In genomic region chr7:95950698-95951097, GRCh38 we compare ENCODE assay signal across 9 cellular contexts.
"Had no signal": no experiment of that assay in that cellular context is flagged by ENCODE, and none has a peak within 500 bp of the region (broad histone marks: within the 10 kb centered on the region; RNA-seq: fewer than 3 reads in every experiment).

No MANE protein-coding gene starts in this region.

- H3K27ac ChIP-seq: adrenal gland, body of pancreas, psoas muscle, right lobe of liver had no signal

- H3K4me1 ChIP-seq: adrenal gland, body of pancreas, psoas muscle, right lobe of liver had no signal

- H3K27me3 ChIP-seq: adrenal gland, body of pancreas, right lobe of liver had no signal

- DNase-seq: activated CD4-positive, alpha-beta T cell treated with anti-CD3 and anti-CD28 coated beads, Interleukin-2, amount 50 U/mL, for 1 hour; activated naive CD4-positive, alpha-beta T cell treated with anti-CD3 and anti-CD28 coated beads, Interleukin-2, amount 10 ng/mL, durations not matched to agents 7 days and 5 days; adrenal gland; body of pancreas; left ventricle myocardium superior; psoas muscle; right lobe of liver; stimulated activated CD4-positive, alpha-beta T cell treated with anti-CD3 and anti-CD28 coated beads, Interleukin-2, amount 100 ng/mL, for 24 hours; stimulated activated naive CD4-positive, alpha-beta T cell had no signal

- H3K4me3 ChIP-seq: adrenal gland, body of pancreas, psoas muscle, right lobe of liver had no signal

- H3K36me3 ChIP-seq: adrenal gland, right lobe of liver had no signal

- H3K9me3 ChIP-seq: adrenal gland, body of pancreas, psoas muscle, right lobe of liver had no signal

- ATAC-seq: body of pancreas, left ventricle myocardium superior, psoas muscle, right lobe of liver had no signal
